ENCODE assay signal across 25 cellular contexts in the genomic region with DNA sequence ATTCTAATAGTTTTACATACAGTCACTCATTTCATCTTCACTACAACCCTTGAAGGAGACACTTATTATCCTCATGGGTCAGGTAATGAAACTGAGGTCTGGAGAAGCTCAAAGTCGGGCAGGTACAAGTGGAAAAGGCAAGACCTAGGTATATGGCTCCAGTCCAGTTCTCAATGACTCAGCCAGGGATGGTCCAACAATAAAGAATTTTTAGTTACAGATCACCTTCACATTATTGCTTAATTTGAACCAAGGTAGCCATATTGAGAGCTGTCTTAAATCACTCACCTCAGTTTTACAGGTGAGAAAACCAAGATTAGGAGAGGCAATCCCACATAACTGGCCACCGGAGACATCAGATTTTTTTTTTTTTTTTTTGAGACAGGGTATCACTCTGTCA. TPM values are rescaled to one million over a fixed set of nuclear protein-coding genes. Genes with fewer than 3 reads are reported as not detected.
DNase-seq lines count a peak whose midpoint lies in the region; FAIRE-seq and TF ChIP-seq lines count a peak whose summit lies in the region.
"Had no signal": no experiment of that assay in that cellular context is flagged by ENCODE, and none has a peak within 500 bp of the region (broad histone marks: within the 10 kb centered on the region; RNA-seq: fewer than 3 reads in every experiment).

No MANE protein-coding gene starts in this region.

- no peak overlapping the region for H3K9ac ChIP-seq in colonic mucosa (ENCODE audit: low read depth in 2 of 2, low read length in 2 of 2)

- TF ChIP-seq CTCF in VCaP (conservative IDR thresholded peaks at IDR 0.05) (no peak), esophagus squamous epithelium (IDR thresholded peaks at IDR 0.05) (no peak), spleen (IDR thresholded peaks at IDR 0.05 in 8 of 11, conservative IDR thresholded peaks at IDR 0.05 in 3 of 11) (no peak), colonic mucosa (IDR thresholded peaks at IDR 0.05) (no peak)

- H3K27ac ChIP-seq in VCaP (peak overlapping the region; percentile 26; the same call in 1 of the 2 replicates), esophagus squamous epithelium (peak overlapping the region in 3 of 4 donors; percentile 52 to 60 (median 58)), small intestine (ENCODE audit: low read depth in 1 of 2, low read length in 1 of 2) (no peak overlapping the region), spleen (no peak overlapping the region), colonic mucosa (no peak overlapping the region)
- H3K27ac ChIP-seq: 22Rv1, Peyer's patch, SJCRH30 had no signal

- H3K36me3 ChIP-seq in esophagus squamous epithelium (peaks cover 0 to 30% (median 0%) of the 10 kb centered on the region in 3 donors), small intestine (ENCODE audit: control insufficient read depth in 2 of 2, insufficient read depth in 2 of 2, low read length in 2 of 2) (peaks cover 0 to 11% of the 10 kb centered on the region in 2 donors), spleen (no peaks in the 10 kb centered on the region), colonic mucosa (no peaks in the 10 kb centered on the region)
- H3K36me3 ChIP-seq: SJCRH30 had no signal

- H3K4me3 ChIP-seq in esophagus squamous epithelium (no peak overlapping the region), small intestine (ENCODE audit: low read depth in 1 of 2, low read length in 2 of 2) (no peak overlapping the region), spleen (no peak overlapping the region), colonic mucosa (no peak overlapping the region)
- H3K4me3 ChIP-seq: Peyer's patch, SJCRH30 had no signal

- H3K4me1 ChIP-seq in esophagus squamous epithelium, result peaks cover 0 to 24% (median 8%) of the 10 kb centered on the region in 3 donors
- no peaks in the 10 kb centered on the region for H3K4me1 ChIP-seq in small intestine (ENCODE audit: control insufficient read depth in 2 of 2, insufficient read depth in 1 of 2, low read depth in 1 of 2, low read length in 1 of 2)
- H3K4me1 ChIP-seq in spleen, result peaks cover 16 to 24% (median 21%) of the 10 kb centered on the region in 6 donors
- H3K4me1 ChIP-seq in colonic mucosa, result no peaks in the 10 kb centered on the region

- H3K9me3 ChIP-seq in esophagus squamous epithelium, result no peaks in the 10 kb centered on the region
- no peaks in the 10 kb centered on the region for H3K9me3 ChIP-seq in small intestine (ENCODE audit: control insufficient read depth, low read depth)
- no peaks in the 10 kb centered on the region for H3K9me3 ChIP-seq in spleen
- no peaks in the 10 kb centered on the region for H3K9me3 ChIP-seq in colonic mucosa
- H3K9me3 ChIP-seq: Peyer's patch, SJCRH30 had no signal

- intact Hi-C loops in esophagus squamous epithelium (cut with DNase I), result loop anchor here (10.0 kb wide), 1 partner anchor 82 kb away; no protein-coding TSS in a partner anchor
- intact Hi-C loops in spleen (cut with DNase I; ENCODE audit: low total_unique reads), result no loop called here
- intact Hi-C loops in colonic mucosa (cut with DNase I), result no loop called here

- H3K27me3 ChIP-seq in esophagus squamous epithelium (peaks cover 0 to 9% (median 0%) of the 10 kb centered on the region in 4 donors), small intestine (ENCODE audit: control insufficient read depth in 2 of 2, insufficient read depth in 2 of 2, low read length in 2 of 2) (no peaks in the 10 kb centered on the region), spleen (replicated peaks in 1 of 7) (peaks cover 0 to 61% (median 0%) of the 10 kb centered on the region in 7 donors), colonic mucosa (no peaks in the 10 kb centered on the region)
- H3K27me3 ChIP-seq: Peyer's patch, SJCRH30 had no signal

- H3K4me3 Mint-ChIP-seq in T-helper 1 cell treated with Interleukin-12 subunit alpha and Interleukin-12 subunit beta and Interleukin-4 antibody, amounts not matched to agents 30 μg/mL and 1 μg/mL, for 36 hours, result no peak overlapping the region

- TF ChIP-seq POLR2A in esophagus squamous epithelium (IDR thresholded peaks at IDR 0.05) (no peak), spleen (IDR thresholded peaks at IDR 0.05) (no peak)

- H3K9me3 Mint-ChIP-seq in T-helper 1 cell treated with Interleukin-12 subunit alpha and Interleukin-12 subunit beta and Interleukin-4 antibody, amounts not matched to agents 30 μg/mL and 1 μg/mL, for 36 hours, result no peaks in the 10 kb centered on the region

- DNase-seq in T-helper 1 cell, result no peak
- no peak for DNase-seq in esophagus squamous epithelium (lab: John Stamatoyannopoulos, UW)
- DNase-seq in small intestine, result peak; percentile 10
- no peak for DNase-seq in spleen
- no peak for DNase-seq in AML-193 (lab: John Stamatoyannopoulos, UW)
- DNase-seq in colonic mucosa, result no peak
- DNase-seq: Calu3, DMS79 treated with DMSO at 0.1 percent for 48 hours, GF-D8, HCEC 1CT, IMR-90, KG1, NCI-H1048, NCI-H1417, NCI-H1694, NCI-H2029 treated with DMSO at 0.1 percent for 48 hours, NCI-H2227 treated with DMSO at 0.1 percent for 48 hours, NCI-H526 treated with DMSO at 0.1 percent for 48 hours, Peyer's patch, SJCRH30 had no signal

- peaks cover 17% of the 10 kb centered on the region for H3K27me3 Mint-ChIP-seq in T-helper 1 cell treated with Interleukin-12 subunit alpha and Interleukin-12 subunit beta and Interleukin-4 antibody, amounts not matched to agents 30 μg/mL and 1 μg/mL, for 36 hours (ENCODE audit: low read depth)

- no peak for FAIRE-seq in small intestine (lab: Jason Lieb, UNC)
- FAIRE-seq: GM12891, H1 had no signal

- H3K36me3 Mint-ChIP-seq in T-helper 1 cell treated with Interleukin-12 subunit alpha and Interleukin-12 subunit beta and Interleukin-4 antibody, amounts not matched to agents 30 μg/mL and 1 μg/mL, for 36 hours (ENCODE audit: low read depth), result no peaks in the 10 kb centered on the region

- H3K4me1 Mint-ChIP-seq in T-helper 1 cell treated with Interleukin-12 subunit alpha and Interleukin-12 subunit beta and Interleukin-4 antibody, amounts not matched to agents 30 μg/mL and 1 μg/mL, for 36 hours (ENCODE audit: low read depth), result peaks cover 45% of the 10 kb centered on the region

- peak overlapping the region; percentile 18 for H3K27ac Mint-ChIP-seq in T-helper 1 cell treated with Interleukin-12 subunit alpha and Interleukin-12 subunit beta and Interleukin-4 antibody, amounts not matched to agents 30 μg/mL and 1 μg/mL, for 36 hours

- 44 to 64% methylated on average over 2 of the region's 2 CpGs for WGBS in esophagus squamous epithelium, 2 donors
- 70 to 75% (median 72%) methylated on average over 2 of the region's 2 CpGs for WGBS in small intestine, 3 donors
- WGBS in spleen, 5 donors, result 79 to 88% (median 86%) methylated on average over 2 of the region's 2 CpGs

RNA-seq across cellular contexts. Expression of a gene that starts 55.4 kb away (rescaled TPM):
- 10 to 100 TPM; 11.8 to 21.6 (median 14.1) TPM for total RNA-seq in esophagus squamous epithelium
- polyA plus RNA-seq in small intestine, result 10 to 100 TPM; 15.3 to 42.7 (median 25.3) TPM
- 1 to 10 TPM in 2 of 7 donors, under 1 TPM in 5; 0.30 to 1.7 (median 0.56) TPM for total RNA-seq in spleen
- under 1 TPM; 0.20 to 0.35 (median 0.29) TPM for polyA plus RNA-seq in spleen
- total RNA-seq in colonic mucosa, result 10 to 100 TPM; 23.6 to 26.7 TPM

Comparison
In these comparisons a context has a peak if more than half of its experiments do, and no peak if none do; other contexts are left out.
1. H3K27ac ChIP-seq: peak in VCaP (single experiment) and esophagus squamous epithelium (3 of 4); none in small intestine (0 of 2), spleen (0 of 8) and colonic mucosa (single experiment).
2. RNA of a gene that starts 55.4 kb away (total RNA-seq): 23.6 to 26.7 TPM in colonic mucosa and 11.8 to 21.6 TPM in esophagus squamous epithelium; 0.30 to 1.7 TPM in spleen; every median in the first group is over 4 times any median in the second.